In the genomic region with DNA sequence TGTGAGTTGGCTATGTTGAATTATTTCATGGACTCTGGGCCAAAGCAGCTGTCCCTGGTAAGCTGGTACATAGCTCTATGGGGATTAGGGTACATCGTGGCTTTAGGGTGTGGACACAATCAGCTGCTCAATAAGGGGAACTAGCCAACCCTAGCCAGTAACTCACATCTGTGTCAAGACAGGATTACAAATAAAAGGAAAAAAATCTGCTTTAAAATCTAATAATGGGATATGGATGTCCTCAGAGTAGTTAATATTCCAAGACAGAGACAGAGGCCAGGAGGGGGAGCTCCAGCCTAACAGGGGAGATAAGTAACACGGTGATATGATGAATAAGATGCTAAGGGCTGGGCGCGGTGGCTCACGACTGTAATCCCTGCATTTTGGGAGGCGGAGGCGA, we compare ENCODE assay signal across 1 cellular context.
TF ChIP-seq lines count a peak whose summit lies in the region.

No MANE protein-coding gene starts in this region.

TF ChIP-seq in WTC11, 78 proteins besides CTCF, POLR2A, EP300 and RAD21 (continued from another document):
- TF ChIP-seq, protein P1, sequence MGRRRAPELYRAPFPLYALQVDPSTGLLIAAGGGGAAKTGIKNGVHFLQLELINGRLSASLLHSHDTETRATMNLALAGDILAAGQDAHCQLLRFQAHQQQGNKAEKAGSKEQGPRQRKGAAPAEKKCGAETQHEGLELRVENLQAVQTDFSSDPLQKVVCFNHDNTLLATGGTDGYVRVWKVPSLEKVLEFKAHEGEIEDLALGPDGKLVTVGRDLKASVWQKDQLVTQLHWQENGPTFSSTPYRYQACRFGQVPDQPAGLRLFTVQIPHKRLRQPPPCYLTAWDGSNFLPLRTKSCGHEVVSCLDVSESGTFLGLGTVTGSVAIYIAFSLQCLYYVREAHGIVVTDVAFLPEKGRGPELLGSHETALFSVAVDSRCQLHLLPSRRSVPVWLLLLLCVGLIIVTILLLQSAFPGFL (CRISPR knock-in tag; IDR thresholded peaks at IDR 0.05; ENCODE audit: borderline replicate concordance): no peak
- TF ChIP-seq, protein P2, sequence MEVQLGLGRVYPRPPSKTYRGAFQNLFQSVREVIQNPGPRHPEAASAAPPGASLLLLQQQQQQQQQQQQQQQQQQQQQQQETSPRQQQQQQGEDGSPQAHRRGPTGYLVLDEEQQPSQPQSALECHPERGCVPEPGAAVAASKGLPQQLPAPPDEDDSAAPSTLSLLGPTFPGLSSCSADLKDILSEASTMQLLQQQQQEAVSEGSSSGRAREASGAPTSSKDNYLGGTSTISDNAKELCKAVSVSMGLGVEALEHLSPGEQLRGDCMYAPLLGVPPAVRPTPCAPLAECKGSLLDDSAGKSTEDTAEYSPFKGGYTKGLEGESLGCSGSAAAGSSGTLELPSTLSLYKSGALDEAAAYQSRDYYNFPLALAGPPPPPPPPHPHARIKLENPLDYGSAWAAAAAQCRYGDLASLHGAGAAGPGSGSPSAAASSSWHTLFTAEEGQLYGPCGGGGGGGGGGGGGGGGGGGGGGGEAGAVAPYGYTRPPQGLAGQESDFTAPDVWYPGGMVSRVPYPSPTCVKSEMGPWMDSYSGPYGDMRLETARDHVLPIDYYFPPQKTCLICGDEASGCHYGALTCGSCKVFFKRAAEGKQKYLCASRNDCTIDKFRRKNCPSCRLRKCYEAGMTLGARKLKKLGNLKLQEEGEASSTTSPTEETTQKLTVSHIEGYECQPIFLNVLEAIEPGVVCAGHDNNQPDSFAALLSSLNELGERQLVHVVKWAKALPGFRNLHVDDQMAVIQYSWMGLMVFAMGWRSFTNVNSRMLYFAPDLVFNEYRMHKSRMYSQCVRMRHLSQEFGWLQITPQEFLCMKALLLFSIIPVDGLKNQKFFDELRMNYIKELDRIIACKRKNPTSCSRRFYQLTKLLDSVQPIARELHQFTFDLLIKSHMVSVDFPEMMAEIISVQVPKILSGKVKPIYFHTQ (CRISPR knock-in tag; IDR thresholded peaks at IDR 0.05): no peak
- TF ChIP-seq ATF1 (CRISPR knock-in tag; IDR thresholded peaks at IDR 0.05) (no peak), ETV6 (CRISPR knock-in tag; IDR thresholded peaks at IDR 0.05) (no peak)
- TF ChIP-seq, protein P3, sequence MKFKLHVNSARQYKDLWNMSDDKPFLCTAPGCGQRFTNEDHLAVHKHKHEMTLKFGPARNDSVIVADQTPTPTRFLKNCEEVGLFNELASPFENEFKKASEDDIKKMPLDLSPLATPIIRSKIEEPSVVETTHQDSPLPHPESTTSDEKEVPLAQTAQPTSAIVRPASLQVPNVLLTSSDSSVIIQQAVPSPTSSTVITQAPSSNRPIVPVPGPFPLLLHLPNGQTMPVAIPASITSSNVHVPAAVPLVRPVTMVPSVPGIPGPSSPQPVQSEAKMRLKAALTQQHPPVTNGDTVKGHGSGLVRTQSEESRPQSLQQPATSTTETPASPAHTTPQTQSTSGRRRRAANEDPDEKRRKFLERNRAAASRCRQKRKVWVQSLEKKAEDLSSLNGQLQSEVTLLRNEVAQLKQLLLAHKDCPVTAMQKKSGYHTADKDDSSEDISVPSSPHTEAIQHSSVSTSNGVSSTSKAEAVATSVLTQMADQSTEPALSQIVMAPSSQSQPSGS (CRISPR knock-in tag; IDR thresholded peaks at IDR 0.05; ENCODE audit: borderline replicate concordance, low read depth): no peak
TF ChIP-seq in WTC11: peak in this region for 0.
